In genomic region chr18:38695559-38696270, GRCh38 we compare ENCODE assay signal across 22 cellular contexts.
DNase-seq lines count a peak whose midpoint lies in the region; ATAC-seq, FAIRE-seq and TF ChIP-seq lines count a peak whose summit lies in the region.
"Had no signal": no experiment of that assay in that cellular context is flagged by ENCODE, and none has a peak within 500 bp of the region (broad histone marks: within the 10 kb centered on the region; RNA-seq: fewer than 3 reads in every experiment).

No MANE protein-coding gene starts in this region.

- H3K4me3 ChIP-seq in AG10803 (ENCODE audit: low read length) (no peak overlapping the region), astrocyte (ENCODE audit: insufficient read depth, low read depth, low read length) (no peak overlapping the region)
- H3K4me3 ChIP-seq: heart left ventricle had no signal

- H3K27ac Mint-ChIP-seq in astrocyte (ENCODE audit: unreplicated experiment) (no peak overlapping the region), natural killer cell (no peak overlapping the region)
- H3K27ac Mint-ChIP-seq: CD8-positive, alpha-beta T cell; dendritic cell treated with granulocyte-macrophage colony-stimulating factor and Interleukin-4, amounts not matched to agents 40 ng/mL and 50 ng/mL, for 4 days had no signal

- no peak overlapping the region for H3K4me2 ChIP-seq in astrocyte (ENCODE audit: low read length)

- no peaks in the 10 kb centered on the region for H4K20me1 ChIP-seq in astrocyte (ENCODE audit: insufficient read depth, low read length)

- no peak overlapping the region for H3K27ac ChIP-seq in astrocyte (ENCODE audit: low read depth, low read length)
- H3K27ac ChIP-seq: heart left ventricle had no signal

- H3K27me3 ChIP-seq in astrocyte (ENCODE audit: insufficient read depth, low read length) = no peaks in the 10 kb centered on the region
- H3K27me3 ChIP-seq: heart left ventricle had no signal

- H3K4me1 Mint-ChIP-seq in astrocyte (ENCODE audit: low read depth, unreplicated experiment) = peaks cover 12% of the 10 kb centered on the region
- no peaks in the 10 kb centered on the region for H3K4me1 Mint-ChIP-seq in natural killer cell

- H3K36me3 ChIP-seq in astrocyte (ENCODE audit: insufficient read depth, low read length) = no peaks in the 10 kb centered on the region
- H3K36me3 ChIP-seq: heart left ventricle had no signal

- no peak overlapping the region for H2AFZ ChIP-seq in astrocyte (ENCODE audit: low read depth, low read length)

- H3K4me1 ChIP-seq in astrocyte (ENCODE audit: insufficient read depth, low read length) = no peaks in the 10 kb centered on the region
- H3K4me1 ChIP-seq: heart left ventricle had no signal

- DNase-seq in AG10803 (ENCODE audit: low read depth) (peak; percentile 9), HS-5 (ENCODE audit: low read depth) (peak; percentile 3), astrocyte (ENCODE audit: low read depth) (peak; percentile 1), inferior parietal cortex (ENCODE audit: extremely low spot score) (peak; percentile 6), NCI-H1694 treated with DMSO at 0.1 percent for 48 hours (lab: John Stamatoyannopoulos, UW) (no peak), SKM-1 (lab: John Stamatoyannopoulos, UW; ENCODE audit: unreplicated experiment) (no peak), natural killer cell (no peak), medulla oblongata (ENCODE audit: extremely low spot score) (no peak)
- DNase-seq: activated effector memory CD4-positive, alpha-beta T cell treated with anti-CD3 and anti-CD28 coated beads, Interleukin-2, amount 50 U/mL, for 16 hours; CD8-positive, alpha-beta T cell; DMS79 treated with DMSO at 0.1 percent for 48 hours; H7; heart left ventricle; islet precursor cell; Kasumi-1; mesendoderm; NCI-H345; NK-92 treated with Interleukin-12 subunit alpha and Interleukin-12 subunit beta, amount 100 ng/mL, for 24 hours; stimulated activated CD4-positive, alpha-beta T cell treated with anti-CD3 and anti-CD28 coated beads, Interleukin-2, amount 100 ng/mL, for 24 hours; substantia nigra had no signal

- H3K9ac ChIP-seq in astrocyte (ENCODE audit: low read length) = no peak overlapping the region

- ATAC-seq in natural killer cell = no peak
- ATAC-seq: CD8-positive, alpha-beta T cell; heart left ventricle had no signal

- intact Hi-C loops in natural killer cell (cut with micrococcal nuclease) = no loop called here

- TF ChIP-seq CTCF in AG10803 (conservative IDR thresholded peaks at IDR 0.05; ENCODE audit: low read length) (no peak), astrocyte (IDR thresholded peaks at IDR 0.05; ENCODE audit: insufficient read depth, low read depth, low read length) (no peak), natural killer cell (IDR thresholded peaks at IDR 0.05) (no peak)

- H3K27me3 Mint-ChIP-seq in astrocyte (ENCODE audit: low read depth, unreplicated experiment) = no peaks in the 10 kb centered on the region
- H3K27me3 Mint-ChIP-seq in natural killer cell (ENCODE audit: low read depth in 2 of 2) = no peaks in the 10 kb centered on the region
- H3K27me3 Mint-ChIP-seq: dendritic cell treated with granulocyte-macrophage colony-stimulating factor and Interleukin-4, amounts not matched to agents 40 ng/mL and 50 ng/mL, for 4 days had no signal

- FAIRE-seq in astrocyte (lab: Jason Lieb, UNC) = no peak
- FAIRE-seq: GM18507 had no signal

- no peaks in the 10 kb centered on the region for H3K9me3 ChIP-seq in astrocyte (ENCODE audit: insufficient read depth, low read depth, low read length)
- H3K9me3 ChIP-seq: heart left ventricle had no signal

- no peaks in the 10 kb centered on the region for H3K79me2 ChIP-seq in astrocyte (ENCODE audit: insufficient read depth, low read length)

- H3K4me3 Mint-ChIP-seq in astrocyte (ENCODE audit: unreplicated experiment) = no peak overlapping the region
- H3K4me3 Mint-ChIP-seq in natural killer cell = no peak overlapping the region
- H3K4me3 Mint-ChIP-seq: CD8-positive, alpha-beta T cell; dendritic cell treated with granulocyte-macrophage colony-stimulating factor and Interleukin-4, amounts not matched to agents 40 ng/mL and 50 ng/mL, for 4 days had no signal

- no peaks in the 10 kb centered on the region for H3K36me3 Mint-ChIP-seq in astrocyte (ENCODE audit: low read depth, unreplicated experiment)
- no peaks in the 10 kb centered on the region for H3K36me3 Mint-ChIP-seq in natural killer cell
- H3K36me3 Mint-ChIP-seq: CD8-positive, alpha-beta T cell had no signal

- H3K9me3 Mint-ChIP-seq in astrocyte (ENCODE audit: unreplicated experiment) (no peaks in the 10 kb centered on the region), natural killer cell (peaks cover 8 to 26% of the 10 kb centered on the region in 2 donors)
- H3K9me3 Mint-ChIP-seq: CD8-positive, alpha-beta T cell had no signal

Comparison
In these comparisons a context has a peak if more than half of its experiments do, and no peak if none do; other contexts are left out.
1. DNase-seq: peak in AG10803 (single experiment), HS-5 (single experiment), astrocyte (single experiment) and inferior parietal cortex (single experiment); none in NCI-H1694 treated with DMSO at 0.1 percent for 48 hours (single experiment), SKM-1 (single experiment), natural killer cell (single experiment) and medulla oblongata (single experiment).